8 cellular contexts compared by ENCODE assay signal in genomic region chr21:25881524-25882376, GRCh38.
A peak's percentile ranks its signal among the peaks of the same experiment; 100 is the strongest.
DNase-seq lines count a peak whose midpoint lies in the region; ATAC-seq and TF ChIP-seq lines count a peak whose summit lies in the region.

No MANE protein-coding gene starts in this region.

- intact Hi-C loops in stomach (cut with DNase I; ENCODE audit: low total_unique reads): loop anchor here (5.0 to 10.0 kb wide), 2 partner anchors 291 to 823 kb away; partner anchors contain the start of gene APP

- H3K27me3 ChIP-seq in NT2/D1 (ENCODE audit: insufficient read depth, insufficient read length): no peaks in the 10 kb centered on the region
- no peaks in the 10 kb centered on the region for H3K27me3 ChIP-seq in stomach

- TF ChIP-seq POLR2A in stomach (IDR thresholded peaks at IDR 0.05): no peak

- WGBS in stomach, 5 donors: 58 to 63% (median 60%) methylated on average over 17 of the region's 17 CpGs

- no peaks in the 10 kb centered on the region for H3K4me1 Mint-ChIP-seq in activated CD8-positive, alpha-beta memory T cell treated with anti-CD3 and anti-CD28 coated beads, Interleukin-2, amount 10 ng/mL, durations not matched to agents 7 days and 5 days
- H3K4me1 Mint-ChIP-seq in naive thymus-derived CD8-positive, alpha-beta T cell: peaks cover 0 to 4% (median 0%) of the 10 kb centered on the region in 4 donors

- peak; percentile 88 for ATAC-seq in GM19397 (IDR thresholded peaks at IDR 0.05; ENCODE audit: unreplicated experiment)
- ATAC-seq in HG03442 (IDR thresholded peaks at IDR 0.05; ENCODE audit: unreplicated experiment): peak; percentile 94
- peak; percentile 72 for ATAC-seq in activated CD8-positive, alpha-beta memory T cell treated with anti-CD3 and anti-CD28 coated beads, Interleukin-2, amount 10 ng/mL, durations not matched to agents 7 days and 5 days
- ATAC-seq in naive thymus-derived CD8-positive, alpha-beta T cell: peak; percentile 71 to 74

- H3K9me3 ChIP-seq in NT2/D1 (ENCODE audit: insufficient read depth, low read length) (no peaks in the 10 kb centered on the region), stomach (no peaks in the 10 kb centered on the region)

- TF ChIP-seq CTCF in epithelial cell of proximal tubule (conservative IDR thresholded peaks at IDR 0.05; ENCODE audit: low read depth, low read length): peak; percentile 98
- TF ChIP-seq CTCF in stomach (IDR thresholded peaks at IDR 0.05): peak in 5 of 7 experiments; percentile 84 to 93 (median 90)

- no peak overlapping the region for H3K27ac ChIP-seq in stomach

- POLR2A ChIA-PET in naive thymus-derived CD8-positive, alpha-beta T cell (lab: Charles Lee): no interaction called here

- H3K9me3 Mint-ChIP-seq in activated CD8-positive, alpha-beta memory T cell treated with anti-CD3 and anti-CD28 coated beads, Interleukin-2, amount 10 ng/mL, durations not matched to agents 7 days and 5 days (ENCODE audit: low read depth): no peaks in the 10 kb centered on the region
- no peaks in the 10 kb centered on the region for H3K9me3 Mint-ChIP-seq in naive thymus-derived CD8-positive, alpha-beta T cell

- H3K4me1 ChIP-seq in NT2/D1 (ENCODE audit: insufficient read depth, insufficient read length) (no peaks in the 10 kb centered on the region), stomach (no peaks in the 10 kb centered on the region)

- no peak overlapping the region for H3K4me3 ChIP-seq in NT2/D1 (ENCODE audit: insufficient read length, low read depth)
- H3K4me3 ChIP-seq in epithelial cell of proximal tubule (ENCODE audit: low read depth, low read length): no peak overlapping the region
- no peak overlapping the region for H3K4me3 ChIP-seq in stomach

- DNase-seq in Caki2 (ENCODE audit: low read depth) (peak; percentile 50), NT2/D1 (ENCODE audit: low read depth, low spot score) (peak; percentile 48), epithelial cell of proximal tubule (ENCODE audit: low read depth) (no peak), stomach (peak; percentile 75)
- peak; percentile 65 for DNase-seq in activated CD8-positive, alpha-beta memory T cell treated with anti-CD3 and anti-CD28 coated beads, Interleukin-2, amount 10 ng/mL, durations not matched to agents 7 days and 5 days
- DNase-seq in naive thymus-derived CD8-positive, alpha-beta T cell: peak; percentile 21 to 80 (median 58)

- H3K36me3 ChIP-seq in NT2/D1 (ENCODE audit: insufficient read depth, insufficient read length, low read length): peaks cover 47% of the 10 kb centered on the region
- peaks cover 0 to 42% (median 28%) of the 10 kb centered on the region in 4 donors for H3K36me3 ChIP-seq in stomach

- H3K4me3 Mint-ChIP-seq in activated CD8-positive, alpha-beta memory T cell treated with anti-CD3 and anti-CD28 coated beads, Interleukin-2, amount 10 ng/mL, durations not matched to agents 7 days and 5 days: no peak overlapping the region
- no peak overlapping the region for H3K4me3 Mint-ChIP-seq in naive thymus-derived CD8-positive, alpha-beta T cell

- no peak overlapping the region for H3K27ac Mint-ChIP-seq in activated CD8-positive, alpha-beta memory T cell treated with anti-CD3 and anti-CD28 coated beads, Interleukin-2, amount 10 ng/mL, durations not matched to agents 7 days and 5 days
- no peak overlapping the region for H3K27ac Mint-ChIP-seq in naive thymus-derived CD8-positive, alpha-beta T cell

- no peaks in the 10 kb centered on the region for H3K27me3 Mint-ChIP-seq in activated CD8-positive, alpha-beta memory T cell treated with anti-CD3 and anti-CD28 coated beads, Interleukin-2, amount 10 ng/mL, durations not matched to agents 7 days and 5 days
- no peaks in the 10 kb centered on the region for H3K27me3 Mint-ChIP-seq in naive thymus-derived CD8-positive, alpha-beta T cell

- no peak for TF ChIP-seq EP300 in stomach (IDR thresholded peaks at IDR 0.05)

- in situ Hi-C loops in Caki2 (cut with HindIII; ENCODE audit: low pct_unique_long_range_greater_than_20kb, low sequenced_read_pairs): loop anchor here (25.0 kb wide), 1 partner anchor 281 kb away; the partner anchor contains the start of gene APP

- no peaks in the 10 kb centered on the region for H3K36me3 Mint-ChIP-seq in activated CD8-positive, alpha-beta memory T cell treated with anti-CD3 and anti-CD28 coated beads, Interleukin-2, amount 10 ng/mL, durations not matched to agents 7 days and 5 days
- H3K36me3 Mint-ChIP-seq in naive thymus-derived CD8-positive, alpha-beta T cell: peaks cover 0 to 10% (median 0%) of the 10 kb centered on the region in 3 donors

- CTCF ChIA-PET in activated CD8-positive, alpha-beta memory T cell treated with anti-CD3 and anti-CD28 coated beads, Interleukin-2, amount 10 ng/mL, durations not matched to agents 7 days and 5 days (lab: Charles Lee): no interaction called here

- no peak overlapping the region for H3K9ac ChIP-seq in NT2/D1 (ENCODE audit: insufficient read length, low read depth)
